ENCODE assay signal across 35 cellular contexts in the genomic region with DNA sequence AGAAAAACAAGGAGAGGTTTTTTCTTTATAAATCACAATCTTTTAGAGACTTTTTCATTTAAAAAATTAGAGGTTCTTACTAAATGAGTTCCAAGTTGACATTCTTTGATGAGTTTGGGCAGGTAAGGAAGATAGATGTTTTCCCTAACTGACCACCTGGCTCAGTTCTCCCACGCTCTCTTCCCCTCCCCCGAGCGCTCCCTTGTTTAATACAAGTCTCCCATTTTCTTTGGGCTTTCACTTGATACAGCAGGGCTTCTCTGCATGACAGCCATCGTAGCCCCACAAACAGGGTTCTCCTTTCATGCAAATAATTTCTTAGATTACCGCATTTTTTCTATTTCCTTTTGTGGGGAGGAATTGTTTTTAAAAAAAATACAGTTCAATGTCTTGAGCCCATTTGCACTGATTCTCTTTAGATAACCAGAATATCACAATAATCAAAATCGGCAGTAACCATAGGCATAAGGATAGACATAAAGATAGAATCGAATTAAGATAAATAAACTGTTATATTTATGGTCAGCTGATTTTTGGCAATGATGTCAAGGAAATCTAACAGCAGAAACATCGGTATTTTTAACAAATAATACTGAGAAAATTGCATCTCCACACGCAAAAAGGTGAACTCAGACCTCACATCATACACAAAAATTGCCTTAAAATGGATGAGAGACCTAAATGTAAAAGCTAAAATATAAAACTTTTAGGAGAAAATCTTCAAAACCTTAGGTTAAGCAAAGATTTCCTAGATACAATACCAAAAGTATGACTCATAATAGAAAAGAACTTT.
"Had no signal": no experiment of that assay in that cellular context is flagged by ENCODE, and none has a peak within 500 bp of the region (broad histone marks: within the 10 kb centered on the region; RNA-seq: fewer than 3 reads in every experiment).

No MANE protein-coding gene starts in this region.

- H3K4me3 Mint-ChIP-seq: activated CD4-positive, alpha-beta memory T cell treated with anti-CD3 and anti-CD28 coated beads, Interleukin-2, amount 10 ng/mL, durations not matched to agents 7 days and 5 days; activated naive CD4-positive, alpha-beta T cell treated with anti-CD3 and anti-CD28 coated beads, Interleukin-2, amount 10 ng/mL, durations not matched to agents 7 days and 5 days; activated naive CD8-positive, alpha-beta T cell treated with anti-CD3 and anti-CD28 coated beads, Interleukin-2, amount 10 ng/mL, durations not matched to agents 7 days and 5 days; activated T-cell treated with anti-CD3 and anti-CD28 coated beads, Interleukin-2, amount 50 U/mL, for 24 hours; nephron progenitor cell; stimulated activated memory B cell treated with anti-CD40 and anti-IgM and Interleukin-4, amounts not matched to agents 10 μg/mL and 1 μg/mL and 100 μg/mL, for 72 hours; stimulated activated naive CD8-positive, alpha-beta T cell treated with anti-CD3 and anti-CD28 coated beads, Interleukin-15, amount 100 ng/mL, for 72 hours; T-cell had no signal

- H3K27me3 ChIP-seq: brain microvascular endothelial cell, heart left ventricle, ovary, thyroid gland, upper lobe of left lung, vagina had no signal

- H3K27ac ChIP-seq: brain microvascular endothelial cell, foreskin keratinocyte, heart left ventricle, left ventricle myocardium inferior, ovary, prostate gland, thyroid gland, upper lobe of left lung, vagina, VCaP had no signal

- H3K4me3 ChIP-seq: heart left ventricle, left ventricle myocardium inferior, lung, mucosa of descending colon, ovary, prostate gland, thyroid gland, upper lobe of left lung, vagina had no signal

- DNase-seq: activated CD4-positive, alpha-beta memory T cell treated with anti-CD3 and anti-CD28 coated beads, Interleukin-2, amount 10 ng/mL, durations not matched to agents 7 days and 5 days; activated CD4-positive, alpha-beta T cell treated with anti-CD3 and anti-CD28 coated beads for 48 hours; activated CD8-positive, alpha-beta memory T cell treated with anti-CD3 and anti-CD28 coated beads, Interleukin-2, amount 50 U/mL, for 48 hours; activated gamma-delta T cell; activated naive CD4-positive, alpha-beta T cell treated with anti-CD3 and anti-CD28 coated beads, Interleukin-2, amount 10 ng/mL, durations not matched to agents 7 days and 5 days; activated naive CD8-positive, alpha-beta T cell treated with anti-CD3 and anti-CD28 coated beads, Interleukin-2, amount 10 ng/mL, durations not matched to agents 7 days and 5 days; activated T-cell treated with anti-CD3 and anti-CD28 coated beads, Interleukin-2, amount 50 U/mL, for 24 hours; amniotic stem cell; brain microvascular endothelial cell; caudate nucleus; foreskin keratinocyte; heart left ventricle; hypothalamus; kidney glomerular epithelial cell; left ventricle myocardium inferior; mucosa of descending colon; nephron progenitor cell; ovary; retina; small intestine; stimulated activated CD4-positive, alpha-beta T cell treated with anti-CD3 and anti-CD28 coated beads, Interleukin-1b, Interleukin-23, amount 100 ng/mL, for 48 hours; stimulated activated CD4-positive, alpha-beta T cell treated with anti-CD3 and anti-CD28 coated beads, Interleukin-4, amount 100 ng/mL, for 4 hours; stimulated activated CD8-positive, alpha-beta memory T cell treated with anti-CD3 and anti-CD28 coated beads, Interleukin-4, amount 100 ng/mL, for 48 hours; stimulated activated naive CD8-positive, alpha-beta T cell treated with anti-CD3 and anti-CD28 coated beads, Interleukin-15, amount 100 ng/mL, for 72 hours; T-cell; thyroid gland; upper lobe of left lung had no signal

- H3K36me3 ChIP-seq: brain microvascular endothelial cell, heart left ventricle, left ventricle myocardium inferior, ovary, prostate gland, thyroid gland, upper lobe of left lung, vagina had no signal

- H3K36me3 Mint-ChIP-seq: activated naive CD4-positive, alpha-beta T cell treated with anti-CD3 and anti-CD28 coated beads, Interleukin-2, amount 10 ng/mL, durations not matched to agents 7 days and 5 days; activated naive CD8-positive, alpha-beta T cell treated with anti-CD3 and anti-CD28 coated beads, Interleukin-2, amount 10 ng/mL, durations not matched to agents 7 days and 5 days; stimulated activated memory B cell treated with anti-CD40 and anti-IgM and Interleukin-4, amounts not matched to agents 10 μg/mL and 1 μg/mL and 100 μg/mL, for 72 hours; T-cell had no signal

- H3K27ac Mint-ChIP-seq: activated CD4-positive, alpha-beta memory T cell treated with anti-CD3 and anti-CD28 coated beads, Interleukin-2, amount 10 ng/mL, durations not matched to agents 7 days and 5 days; activated naive CD4-positive, alpha-beta T cell treated with anti-CD3 and anti-CD28 coated beads, Interleukin-2, amount 10 ng/mL, durations not matched to agents 7 days and 5 days; activated naive CD8-positive, alpha-beta T cell treated with anti-CD3 and anti-CD28 coated beads, Interleukin-2, amount 10 ng/mL, durations not matched to agents 7 days and 5 days; activated T-cell treated with anti-CD3 and anti-CD28 coated beads, Interleukin-2, amount 50 U/mL, for 24 hours; nephron progenitor cell; stimulated activated memory B cell treated with anti-CD40 and anti-IgM and Interleukin-4, amounts not matched to agents 10 μg/mL and 1 μg/mL and 100 μg/mL, for 72 hours; stimulated activated naive CD8-positive, alpha-beta T cell treated with anti-CD3 and anti-CD28 coated beads, Interleukin-15, amount 100 ng/mL, for 72 hours; T-cell had no signal

- ATAC-seq: activated CD4-positive, CD25-positive, alpha-beta regulatory T cell treated with anti-CD3 and anti-CD28 coated beads, Interleukin-2, amount 50 U/mL, for 24 hours; esophagus mucosa; heart left ventricle; mucosa of descending colon; sciatic nerve; stimulated activated memory B cell treated with anti-CD40 and anti-IgM and Interleukin-4, amounts not matched to agents 10 μg/mL and 1 μg/mL and 100 μg/mL, for 72 hours; stimulated activated naive CD8-positive, alpha-beta T cell treated with anti-CD3 and anti-CD28 coated beads, Interleukin-15, amount 100 ng/mL, for 72 hours; T-cell had no signal

- H3K9me3 ChIP-seq: heart left ventricle, left ventricle myocardium inferior, mucosa of descending colon, ovary, prostate gland, thyroid gland, upper lobe of left lung, vagina had no signal

- H3K4me1 Mint-ChIP-seq: activated CD4-positive, alpha-beta memory T cell treated with anti-CD3 and anti-CD28 coated beads, Interleukin-2, amount 10 ng/mL, durations not matched to agents 7 days and 5 days; activated naive CD4-positive, alpha-beta T cell treated with anti-CD3 and anti-CD28 coated beads, Interleukin-2, amount 10 ng/mL, durations not matched to agents 7 days and 5 days; activated naive CD8-positive, alpha-beta T cell treated with anti-CD3 and anti-CD28 coated beads, Interleukin-2, amount 10 ng/mL, durations not matched to agents 7 days and 5 days; stimulated activated naive CD8-positive, alpha-beta T cell treated with anti-CD3 and anti-CD28 coated beads, Interleukin-15, amount 100 ng/mL, for 72 hours had no signal

- H3K4me1 ChIP-seq: prostate gland, upper lobe of left lung had no signal

- H3K9me3 Mint-ChIP-seq: activated CD4-positive, alpha-beta memory T cell treated with anti-CD3 and anti-CD28 coated beads, Interleukin-2, amount 10 ng/mL, durations not matched to agents 7 days and 5 days; activated naive CD4-positive, alpha-beta T cell treated with anti-CD3 and anti-CD28 coated beads, Interleukin-2, amount 10 ng/mL, durations not matched to agents 7 days and 5 days; activated naive CD8-positive, alpha-beta T cell treated with anti-CD3 and anti-CD28 coated beads, Interleukin-2, amount 10 ng/mL, durations not matched to agents 7 days and 5 days; activated T-cell treated with anti-CD3 and anti-CD28 coated beads, Interleukin-2, amount 50 U/mL, for 24 hours; nephron progenitor cell; stimulated activated memory B cell treated with anti-CD40 and anti-IgM and Interleukin-4, amounts not matched to agents 10 μg/mL and 1 μg/mL and 100 μg/mL, for 72 hours; stimulated activated naive CD8-positive, alpha-beta T cell treated with anti-CD3 and anti-CD28 coated beads, Interleukin-15, amount 100 ng/mL, for 72 hours; T-cell had no signal
